1 cellular context compared by ENCODE assay signal in genomic region chr1:2314803-2315710, GRCh38.
TF ChIP-seq lines count a peak whose summit lies in the region.

No MANE protein-coding gene starts in this region.

TF ChIP-seq in GM23338, 12 proteins besides CTCF, POLR2A, EP300 and RAD21 (continued from another document):
- TF ChIP-seq ZNF462 (CRISPR knock-in tag; IDR thresholded peaks at IDR 0.05): no peak
- no peak for TF ChIP-seq JUNB (IDR thresholded peaks at IDR 0.05; ENCODE audit: unreplicated experiment)
- no peak for TF ChIP-seq ZNF114 (CRISPR knock-in tag; IDR thresholded peaks at IDR 0.05)
- no peak for TF ChIP-seq ETS1 (IDR thresholded peaks at IDR 0.05)
- TF ChIP-seq STAT1 (IDR thresholded peaks at IDR 0.05; ENCODE audit: unreplicated experiment): no peak
- TF ChIP-seq NANOG (IDR thresholded peaks at IDR 0.05; ENCODE audit: borderline replicate concordance): no peak
- no peak for TF ChIP-seq POLR2AphosphoS5 (IDR thresholded peaks at IDR 0.05; ENCODE audit: low read depth)
- TF ChIP-seq ZNF331 (CRISPR knock-in tag; IDR thresholded peaks at IDR 0.05; ENCODE audit: low read depth): no peak
- TF ChIP-seq REST (IDR thresholded peaks at IDR 0.05; ENCODE audit: unreplicated experiment): no peak
- TF ChIP-seq EZH2 (IDR thresholded peaks at IDR 0.05; ENCODE audit: low read depth, unreplicated experiment): no peak
- TF ChIP-seq EZH2phosphoT487 (IDR thresholded peaks at IDR 0.05; ENCODE audit: unreplicated experiment): no peak
TF ChIP-seq in GM23338: peak in this region for 0.
